In genomic region chr4:70694628-70695027, GRCh38 we compare ENCODE assay signal across 9 cellular contexts. TPM values are rescaled to one million over a fixed set of nuclear protein-coding genes. Genes with fewer than 3 reads are reported as not detected.
"Had no signal": no experiment of that assay in that cellular context is flagged by ENCODE, and none has a peak within 500 bp of the region (broad histone marks: within the 10 kb centered on the region; RNA-seq: fewer than 3 reads in every experiment).

No MANE protein-coding gene starts in this region.

RNA-seq across cellular contexts. Expression of gene JCHAIN, which starts 28.3 kb away (rescaled TPM):
- total RNA-seq: activated CD4-positive, alpha-beta memory T cell treated with anti-CD3 and anti-CD28 coated beads for 36 hours; activated CD4-positive, alpha-beta T cell treated with anti-CD3 and anti-CD28 coated beads for 36 hours; activated CD4-positive, alpha-beta T cell treated with anti-CD3 and anti-CD28 coated beads, Interleukin-2, amount 10 ng/mL, durations not matched to agents 24 days and 14 days; activated CD8-positive, alpha-beta memory T cell treated with anti-CD3 and anti-CD28 coated beads for 36 hours; activated CD8-positive, alpha-beta memory T cell treated with anti-CD3 and anti-CD28 coated beads, Interleukin-2, amount 10 ng/mL, durations not matched to agents 7 days and 5 days; activated CD8-positive, alpha-beta T cell treated with anti-CD3 and anti-CD28 coated beads for 36 hours; activated CD8-positive, alpha-beta T cell treated with anti-CD3 and anti-CD28 coated beads, Interleukin-2, amount 10 ng/mL, durations not matched to agents 7 days and 5 days; T-helper 1 cell treated with Interleukin-12 subunit alpha and Interleukin-12 subunit beta and Interleukin-4 antibody, amounts not matched to agents 30 ng/mL and 1 ng/mL, for 36 hours; T-helper 2 cell treated with Interferon-gamma antibody and Interleukin-4, amounts not matched to agents 100 ng/mL and 5 ng/mL, for 36 hours had no signal
